ENCODE assay signal across 1 cellular context in the genomic region with DNA sequence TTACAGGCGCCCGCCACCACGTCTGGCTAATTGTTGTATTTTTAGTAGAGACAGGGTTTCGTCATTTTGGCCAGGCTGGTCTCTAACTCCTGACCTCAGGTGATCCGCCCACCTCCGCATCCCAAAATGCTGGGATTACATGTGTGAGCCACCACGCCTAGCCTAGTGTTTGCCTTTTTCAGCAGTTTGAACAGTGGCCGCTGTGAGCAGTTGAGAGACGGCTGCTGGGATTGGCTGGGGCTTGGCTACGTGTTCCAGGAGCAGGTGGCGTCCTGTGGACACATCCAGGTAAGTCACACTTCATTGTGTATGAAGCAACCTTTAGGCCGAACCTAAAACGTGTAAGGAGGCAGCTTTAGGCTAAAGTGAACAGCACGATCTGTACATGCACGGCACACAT.
TF ChIP-seq lines count a peak whose summit lies in the region.

No MANE protein-coding gene starts in this region.

TF ChIP-seq in H1, 55 proteins besides CTCF, POLR2A, EP300 and RAD21 (continued from another document):
- TF ChIP-seq, protein P1, sequence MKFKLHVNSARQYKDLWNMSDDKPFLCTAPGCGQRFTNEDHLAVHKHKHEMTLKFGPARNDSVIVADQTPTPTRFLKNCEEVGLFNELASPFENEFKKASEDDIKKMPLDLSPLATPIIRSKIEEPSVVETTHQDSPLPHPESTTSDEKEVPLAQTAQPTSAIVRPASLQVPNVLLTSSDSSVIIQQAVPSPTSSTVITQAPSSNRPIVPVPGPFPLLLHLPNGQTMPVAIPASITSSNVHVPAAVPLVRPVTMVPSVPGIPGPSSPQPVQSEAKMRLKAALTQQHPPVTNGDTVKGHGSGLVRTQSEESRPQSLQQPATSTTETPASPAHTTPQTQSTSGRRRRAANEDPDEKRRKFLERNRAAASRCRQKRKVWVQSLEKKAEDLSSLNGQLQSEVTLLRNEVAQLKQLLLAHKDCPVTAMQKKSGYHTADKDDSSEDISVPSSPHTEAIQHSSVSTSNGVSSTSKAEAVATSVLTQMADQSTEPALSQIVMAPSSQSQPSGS (IDR thresholded peaks at IDR 0.05; ENCODE audit: low read length): no peak
- TF ChIP-seq TEAD4 (IDR thresholded peaks at IDR 0.05; ENCODE audit: low read depth, low read length): no peak
- no peak for TF ChIP-seq SRF (IDR thresholded peaks at IDR 0.05; ENCODE audit: low read depth, low read length)
- TF ChIP-seq FOSL1 (IDR thresholded peaks at IDR 0.05; ENCODE audit: insufficient read depth, low read depth, low read length): no peak
- TF ChIP-seq CREB1 (IDR thresholded peaks at IDR 0.05): no peak
- TF ChIP-seq CBX8 (IDR thresholded peaks at IDR 0.05; ENCODE audit: borderline replicate concordance, low read depth, low read length): no peak
- no peak for TF ChIP-seq CEBPB (IDR thresholded peaks at IDR 0.05; ENCODE audit: low read depth, low read length)
